8 cellular contexts compared by ENCODE assay signal in the genomic region with DNA sequence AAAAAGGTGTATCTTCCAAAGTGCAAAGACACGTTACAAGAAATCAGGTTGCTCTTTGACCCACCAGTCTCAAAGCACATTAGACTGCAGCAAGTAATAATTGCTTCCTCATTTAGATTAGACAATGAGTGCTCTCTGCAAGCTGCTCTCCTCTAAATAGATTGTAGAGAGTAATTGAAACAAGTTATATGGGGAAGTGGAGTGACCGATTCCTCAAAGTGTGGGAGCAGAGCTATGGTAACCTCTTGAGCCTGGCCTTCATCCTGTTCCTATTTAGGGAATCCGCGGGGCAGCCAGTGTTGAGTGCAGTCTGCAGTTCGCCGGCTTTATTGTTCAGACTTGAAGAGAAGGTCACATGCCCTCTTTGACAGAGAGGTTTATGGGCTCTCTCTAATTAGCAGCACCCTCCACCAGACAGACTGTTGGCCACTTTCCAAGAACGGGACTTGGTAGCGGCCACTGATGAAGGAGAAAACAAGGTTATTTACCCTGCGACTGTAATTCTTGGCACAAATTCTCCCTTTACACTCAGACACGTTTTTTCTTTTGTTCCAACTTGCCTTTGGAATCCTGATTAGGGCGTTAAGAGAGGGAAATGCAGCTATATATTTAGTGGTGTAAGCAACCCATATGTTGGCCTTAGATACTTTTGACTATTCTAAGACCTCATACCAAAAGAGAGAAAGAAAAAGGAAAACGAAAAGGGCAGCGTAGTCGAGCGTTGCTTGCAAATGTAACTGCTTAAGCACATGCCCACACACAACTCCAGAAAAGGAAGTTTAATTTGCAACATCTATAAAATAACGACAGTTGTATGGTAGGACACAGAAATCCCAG.
DNase-seq lines count a peak whose midpoint lies in the region; ATAC-seq and TF ChIP-seq lines count a peak whose summit lies in the region.

No MANE protein-coding gene starts in this region.

- TF ChIP-seq CTCF in WTC11 (IDR thresholded peaks at IDR 0.05) (no peak), fibroblast of pulmonary artery (IDR thresholded peaks at IDR 0.05; ENCODE audit: low read length, missing control alignments) (no peak)

- no peaks in the 10 kb centered on the region for H3K27me3 Mint-ChIP-seq in WTC11 (ENCODE audit: low read depth)
- peaks cover 0 to 3% (median 0%) of the 10 kb centered on the region in 5 donors for H3K27me3 Mint-ChIP-seq in naive thymus-derived CD4-positive, alpha-beta T cell

- no peaks in the 10 kb centered on the region for H3K36me3 ChIP-seq in BLaER1 treated with 17β-estradiol and CSF1 and Interleukin-3, amounts not matched to agents 10 nM and 100 nM
- no peaks in the 10 kb centered on the region for H3K36me3 ChIP-seq in naive thymus-derived CD4-positive, alpha-beta T cell (ENCODE audit: control insufficient read depth in 2 of 3, insufficient read depth in 3 of 3, low read length in 3 of 3)

- H3K27me3 ChIP-seq in BLaER1 treated with 17β-estradiol and CSF1 and Interleukin-3, amounts not matched to agents 10 nM and 100 nM: 0 out of 22 replicates have a peak, but pooled peaks cover 0 to 9% (median 0%) of the 10 kb centered on the region in 11 experiments
- no peaks in the 10 kb centered on the region for H3K27me3 ChIP-seq in naive thymus-derived CD4-positive, alpha-beta T cell (ENCODE audit: control insufficient read depth in 2 of 2, insufficient read depth in 2 of 2, low read length in 2 of 2)

- H3K4me3 ChIP-seq in BLaER1 treated with 17β-estradiol and CSF1 and Interleukin-3, amounts not matched to agents 10 nM and 100 nM: peak overlapping the region; percentile 61 to 78 (median 68)
- peak overlapping the region; percentile 64 for H3K4me3 ChIP-seq in fibroblast of pulmonary artery (replicated peaks; ENCODE audit: low read depth, low read length)
- peak overlapping the region; percentile 90 for H3K4me3 ChIP-seq in naive thymus-derived CD4-positive, alpha-beta T cell (ENCODE audit: low read length)

- H3K4me1 ChIP-seq in BLaER1 treated with 17β-estradiol and CSF1 and Interleukin-3, amounts not matched to agents 10 nM and 100 nM: peaks cover 38 to 58% (median 52%) of the 10 kb centered on the region in 10 experiments
- peaks cover 0 to 17% of the 10 kb centered on the region in 2 donors for H3K4me1 ChIP-seq in naive thymus-derived CD4-positive, alpha-beta T cell (ENCODE audit: control insufficient read depth in 2 of 2, insufficient read depth in 2 of 2, low read length in 2 of 2)

- peak overlapping the region; percentile 85 to 95 (median 89) for H3K4me2 ChIP-seq in BLaER1 treated with 17β-estradiol and CSF1 and Interleukin-3, amounts not matched to agents 10 nM and 100 nM

- no peaks in the 10 kb centered on the region for H3K9me3 ChIP-seq in BLaER1 treated with 17β-estradiol and CSF1 and Interleukin-3, amounts not matched to agents 10 nM and 100 nM (replicated peaks in 1 of 11)
- no peaks in the 10 kb centered on the region for H3K9me3 ChIP-seq in naive thymus-derived CD4-positive, alpha-beta T cell (ENCODE audit: control insufficient read depth in 2 of 3, low read length in 3 of 3)

- peak overlapping the region; percentile 98 for H3K27ac Mint-ChIP-seq in WTC11
- H3K27ac Mint-ChIP-seq in naive thymus-derived CD4-positive, alpha-beta T cell: peak overlapping the region; percentile 79 to 95 (median 88)

- CTCF ChIA-PET in WTC11 (lab: Charles Lee): interaction anchor here (0.6 to 6.0 kb wide), 34 partner anchors 9 to 498 kb away, joined by 3 to 79 read pairs (median 3); no protein-coding TSS in a partner anchor
- CTCF ChIA-PET in naive thymus-derived CD4-positive, alpha-beta T cell (lab: Charles Lee): interaction anchor here (0.5 to 7.6 kb wide), 21 partner anchors 9 to 471 kb away, joined by 3 to 62 read pairs (median 4); no protein-coding TSS in a partner anchor

- ATAC-seq in GM18870 (IDR thresholded peaks at IDR 0.05; ENCODE audit: unreplicated experiment): peak; percentile 31
- peak; percentile 19 for ATAC-seq in HG03045 (IDR thresholded peaks at IDR 0.05; ENCODE audit: unreplicated experiment)
- no peak for ATAC-seq in WTC11
- ATAC-seq in naive thymus-derived CD4-positive, alpha-beta T cell: peak; percentile 17

- H3K36me3 Mint-ChIP-seq in WTC11: no peaks in the 10 kb centered on the region
- H3K36me3 Mint-ChIP-seq in naive thymus-derived CD4-positive, alpha-beta T cell: peaks cover 0 to 1% (median 0%) of the 10 kb centered on the region in 5 donors

- H3K4me3 Mint-ChIP-seq in WTC11: peak overlapping the region; percentile 68
- H3K4me3 Mint-ChIP-seq in naive thymus-derived CD4-positive, alpha-beta T cell: peak overlapping the region; percentile 87 to 98 (median 95)

- peak overlapping the region; percentile 37 to 94 (median 83); a peak in 21 of 22 replicates for H3K27ac ChIP-seq in BLaER1 treated with 17β-estradiol and CSF1 and Interleukin-3, amounts not matched to agents 10 nM and 100 nM
- H3K27ac ChIP-seq in naive thymus-derived CD4-positive, alpha-beta T cell (ENCODE audit: low read depth, low read length): no peak overlapping the region

- peak overlapping the region; percentile 74 to 88 (median 82); a peak in 21 of 22 replicates for H3K9ac ChIP-seq in BLaER1 treated with 17β-estradiol and CSF1 and Interleukin-3, amounts not matched to agents 10 nM and 100 nM

- intact Hi-C loops in naive thymus-derived CD4-positive, alpha-beta T cell (cut with micrococcal nuclease): loop anchor here (1.0 to 2.0 kb wide), 10 partner anchors 92 to 992 kb away; a partner anchor contains a TSS

- peaks cover 0 to 10% (median 0%) of the 10 kb centered on the region in 11 experiments; a peak in 2 of 22 replicates for H4K20me1 ChIP-seq in BLaER1 treated with 17β-estradiol and CSF1 and Interleukin-3, amounts not matched to agents 10 nM and 100 nM

- peaks cover 60% of the 10 kb centered on the region for H3K4me1 Mint-ChIP-seq in WTC11
- peaks cover 19 to 36% (median 26%) of the 10 kb centered on the region in 7 donors for H3K4me1 Mint-ChIP-seq in naive thymus-derived CD4-positive, alpha-beta T cell

- POLR2A ChIA-PET in WTC11 (lab: Charles Lee): interaction anchor here (0.6 to 3.4 kb wide), 9 partner anchors 82 to 360 kb away, joined by 3 to 22 read pairs (median 5); a partner anchor contains a TSS
- POLR2A ChIA-PET in naive thymus-derived CD4-positive, alpha-beta T cell (lab: Charles Lee): interaction anchor here (0.7 to 2.9 kb wide), 8 partner anchors 11 to 496 kb away, joined by 3 to 12 read pairs (median 4); a partner anchor contains a TSS

- DNase-seq in NCI-H2081 (lab: John Stamatoyannopoulos, UW): peak; percentile 72 to 94
- no peak for DNase-seq in WTC11 (ENCODE audit: low spot score)
- no peak for DNase-seq in fibroblast of pulmonary artery (ENCODE audit: low read depth)
- DNase-seq in naive thymus-derived CD4-positive, alpha-beta T cell: peak in 6 of 9 donors; percentile 6 to 24 (median 9)
- DNase-seq in RKO (ENCODE audit: low spot score): no peak

- no peaks in the 10 kb centered on the region for H3K9me3 Mint-ChIP-seq in WTC11
- no peaks in the 10 kb centered on the region for H3K9me3 Mint-ChIP-seq in naive thymus-derived CD4-positive, alpha-beta T cell

TF ChIP-seq in WTC11, 78 proteins besides CTCF, POLR2A, EP300 and RAD21 (continues in another document):
- TF ChIP-seq, protein P1, sequence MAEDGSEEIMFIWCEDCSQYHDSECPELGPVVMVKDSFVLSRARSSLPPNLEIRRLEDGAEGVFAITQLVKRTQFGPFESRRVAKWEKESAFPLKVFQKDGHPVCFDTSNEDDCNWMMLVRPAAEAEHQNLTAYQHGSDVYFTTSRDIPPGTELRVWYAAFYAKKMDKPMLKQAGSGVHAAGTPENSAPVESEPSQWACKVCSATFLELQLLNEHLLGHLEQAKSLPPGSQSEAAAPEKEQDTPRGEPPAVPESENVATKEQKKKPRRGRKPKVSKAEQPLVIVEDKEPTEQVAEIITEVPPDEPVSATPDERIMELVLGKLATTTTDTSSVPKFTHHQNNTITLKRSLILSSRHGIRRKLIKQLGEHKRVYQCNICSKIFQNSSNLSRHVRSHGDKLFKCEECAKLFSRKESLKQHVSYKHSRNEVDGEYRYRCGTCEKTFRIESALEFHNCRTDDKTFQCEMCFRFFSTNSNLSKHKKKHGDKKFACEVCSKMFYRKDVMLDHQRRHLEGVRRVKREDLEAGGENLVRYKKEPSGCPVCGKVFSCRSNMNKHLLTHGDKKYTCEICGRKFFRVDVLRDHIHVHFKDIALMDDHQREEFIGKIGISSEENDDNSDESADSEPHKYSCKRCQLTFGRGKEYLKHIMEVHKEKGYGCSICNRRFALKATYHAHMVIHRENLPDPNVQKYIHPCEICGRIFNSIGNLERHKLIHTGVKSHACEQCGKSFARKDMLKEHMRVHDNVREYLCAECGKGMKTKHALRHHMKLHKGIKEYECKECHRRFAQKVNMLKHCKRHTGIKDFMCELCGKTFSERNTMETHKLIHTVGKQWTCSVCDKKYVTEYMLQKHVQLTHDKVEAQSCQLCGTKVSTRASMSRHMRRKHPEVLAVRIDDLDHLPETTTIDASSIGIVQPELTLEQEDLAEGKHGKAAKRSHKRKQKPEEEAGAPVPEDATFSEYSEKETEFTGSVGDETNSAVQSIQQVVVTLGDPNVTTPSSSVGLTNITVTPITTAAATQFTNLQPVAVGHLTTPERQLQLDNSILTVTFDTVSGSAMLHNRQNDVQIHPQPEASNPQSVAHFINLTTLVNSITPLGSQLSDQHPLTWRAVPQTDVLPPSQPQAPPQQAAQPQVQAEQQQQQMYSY (CRISPR knock-in tag; IDR thresholded peaks at IDR 0.05): no peak
- TF ChIP-seq, protein P2, sequence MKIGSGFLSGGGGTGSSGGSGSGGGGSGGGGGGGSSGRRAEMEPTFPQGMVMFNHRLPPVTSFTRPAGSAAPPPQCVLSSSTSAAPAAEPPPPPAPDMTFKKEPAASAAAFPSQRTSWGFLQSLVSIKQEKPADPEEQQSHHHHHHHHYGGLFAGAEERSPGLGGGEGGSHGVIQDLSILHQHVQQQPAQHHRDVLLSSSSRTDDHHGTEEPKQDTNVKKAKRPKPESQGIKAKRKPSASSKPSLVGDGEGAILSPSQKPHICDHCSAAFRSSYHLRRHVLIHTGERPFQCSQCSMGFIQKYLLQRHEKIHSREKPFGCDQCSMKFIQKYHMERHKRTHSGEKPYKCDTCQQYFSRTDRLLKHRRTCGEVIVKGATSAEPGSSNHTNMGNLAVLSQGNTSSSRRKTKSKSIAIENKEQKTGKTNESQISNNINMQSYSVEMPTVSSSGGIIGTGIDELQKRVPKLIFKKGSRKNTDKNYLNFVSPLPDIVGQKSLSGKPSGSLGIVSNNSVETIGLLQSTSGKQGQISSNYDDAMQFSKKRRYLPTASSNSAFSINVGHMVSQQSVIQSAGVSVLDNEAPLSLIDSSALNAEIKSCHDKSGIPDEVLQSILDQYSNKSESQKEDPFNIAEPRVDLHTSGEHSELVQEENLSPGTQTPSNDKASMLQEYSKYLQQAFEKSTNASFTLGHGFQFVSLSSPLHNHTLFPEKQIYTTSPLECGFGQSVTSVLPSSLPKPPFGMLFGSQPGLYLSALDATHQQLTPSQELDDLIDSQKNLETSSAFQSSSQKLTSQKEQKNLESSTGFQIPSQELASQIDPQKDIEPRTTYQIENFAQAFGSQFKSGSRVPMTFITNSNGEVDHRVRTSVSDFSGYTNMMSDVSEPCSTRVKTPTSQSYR (CRISPR knock-in tag; IDR thresholded peaks at IDR 0.05): no peak
- no peak for TF ChIP-seq ELF4 (CRISPR knock-in tag; IDR thresholded peaks at IDR 0.05; ENCODE audit: low read depth)

Comparison
In these comparisons a context has a peak if more than half of its experiments do, and no peak if none do; other contexts are left out.
1. DNase-seq: peak in NCI-H2081 (2 of 2) and naive thymus-derived CD4-positive, alpha-beta T cell (6 of 9); none in WTC11 (single experiment), fibroblast of pulmonary artery (single experiment) and RKO (single experiment).
2. Peak in every context shown above with its lines, with median percentiles within 50 percentile points of each other: H3K4me3 ChIP-seq.